In genomic region chr20:33280000-33280680, GRCh38 we compare ENCODE assay signal across 16 cellular contexts. TPM values are rescaled to one million over a fixed set of nuclear protein-coding genes. Genes with fewer than 3 reads are reported as not detected.
"Had no signal": no experiment of that assay in that cellular context is flagged by ENCODE, and none has a peak within 500 bp of the region (broad histone marks: within the 10 kb centered on the region; RNA-seq: fewer than 3 reads in every experiment).

No MANE protein-coding gene starts in this region.

- DNase-seq: activated CD4-positive, alpha-beta memory T cell treated with anti-CD3 and anti-CD28 coated beads, Interleukin-2, amount 10 ng/mL, durations not matched to agents 7 days and 5 days; activated CD4-positive, alpha-beta T cell treated with anti-CD3 and anti-CD28 coated beads for 1 hour; activated CD4-positive, alpha-beta T cell treated with anti-CD3 and anti-CD28 coated beads, Interleukin-2, amount 50 U/mL, for 1 hour; activated gamma-delta T cell; activated naive CD4-positive, alpha-beta T cell treated with anti-CD3 and anti-CD28 coated beads, Interleukin-2, amount 10 ng/mL, durations not matched to agents 7 days and 5 days; activated naive CD8-positive, alpha-beta T cell treated with anti-CD3 and anti-CD28 coated beads for 36 hours; activated T-cell treated with anti-CD3 and anti-CD28 coated beads for 4 hours; activated T-cell treated with anti-CD3 and anti-CD28 coated beads, Interleukin-2, amount 50 U/mL, for 48 hours; NCI-H1092; NCI-H1694 had no signal

- H3K27ac ChIP-seq: KMS-11, Peyer's patch had no signal

- H3K4me1 ChIP-seq: Peyer's patch had no signal

- H3K9me3 ChIP-seq: Peyer's patch had no signal

- H3K27me3 ChIP-seq: Peyer's patch had no signal

- H3K4me3 ChIP-seq: Peyer's patch had no signal

- H3K4me2 ChIP-seq: KMS-11 had no signal

- H3K9ac ChIP-seq: KMS-11 had no signal

- H3K36me3 ChIP-seq: Peyer's patch had no signal

RNA-seq across cellular contexts. Expression of gene BPIFB1, which starts 2.9 kb away (rescaled TPM):
- total RNA-seq: activated CD4-positive, alpha-beta memory T cell treated with anti-CD3 and anti-CD28 coated beads, Interleukin-2, amount 10 ng/mL, durations not matched to agents 7 days and 5 days; activated CD8-positive, alpha-beta memory T cell treated with anti-CD3 and anti-CD28 coated beads for 36 hours; activated naive CD8-positive, alpha-beta T cell treated with anti-CD3 and anti-CD28 coated beads for 36 hours; activated T-helper 17 cell treated with anti-CD3 and anti-CD28 coated beads, Interleukin-2, amount 50 U/mL, for 72 hours; MCF 10A; Peyer's patch; SK-MEL-5 had no signal

RNA-seq across cellular contexts. Expression of gene BPIFA1, which starts 44.3 kb away (rescaled TPM):
- total RNA-seq: activated CD4-positive, alpha-beta memory T cell treated with anti-CD3 and anti-CD28 coated beads, Interleukin-2, amount 10 ng/mL, durations not matched to agents 7 days and 5 days; activated CD8-positive, alpha-beta memory T cell treated with anti-CD3 and anti-CD28 coated beads for 36 hours; activated naive CD8-positive, alpha-beta T cell treated with anti-CD3 and anti-CD28 coated beads for 36 hours; activated T-helper 17 cell treated with anti-CD3 and anti-CD28 coated beads, Interleukin-2, amount 50 U/mL, for 72 hours; MCF 10A; Peyer's patch; SK-MEL-5 had no signal
